26 cellular contexts compared by ENCODE assay signal in genomic region chr11:116182356-116182966, GRCh38.
"Had no signal": no experiment of that assay in that cellular context is flagged by ENCODE, and none has a peak within 500 bp of the region (broad histone marks: within the 10 kb centered on the region; RNA-seq: fewer than 3 reads in every experiment).

No MANE protein-coding gene starts in this region.

- H3K27ac Mint-ChIP-seq: natural killer cell; stimulated activated effector memory CD8-positive, alpha-beta T cell treated with anti-CD3 and anti-CD28 coated beads, Interleukin-12 subunit alpha, Interleukin-12 subunit beta, amount 100 ng/mL, for 72 hours; stimulated activated naive B cell treated with anti-CD40 and anti-IgM and Interleukin-4, amounts not matched to agents 10 μg/mL and 1 μg/mL and 100 μg/mL, for 72 hours; stimulated activated naive CD8-positive, alpha-beta T cell treated with anti-CD3 and anti-CD28 coated beads, Interleukin-15, Interleukin-2, amounts not matched to agents 100 ng/mL and 50 ng/mL, for 24 hours had no signal

- H3K27ac ChIP-seq: neutrophil, pancreas, prostate gland, right atrium auricular region, right lobe of liver, sigmoid colon, thoracic aorta, thyroid gland, tibial nerve, upper lobe of left lung, vagina had no signal

- H3K9me3 ChIP-seq: neutrophil, pancreas, prostate gland, right atrium auricular region, right lobe of liver, sigmoid colon, stomach, thoracic aorta, thyroid gland, tibial nerve, upper lobe of left lung, vagina had no signal

- H3K9me3 Mint-ChIP-seq: natural killer cell; nephron; neural crest cell; stimulated activated effector memory CD8-positive, alpha-beta T cell treated with anti-CD3 and anti-CD28 coated beads, Interleukin-12 subunit alpha, Interleukin-12 subunit beta, amount 100 ng/mL, for 72 hours; stimulated activated naive CD8-positive, alpha-beta T cell treated with anti-CD3 and anti-CD28 coated beads, Interleukin-15, Interleukin-2, amounts not matched to agents 100 ng/mL and 50 ng/mL, for 24 hours had no signal

- FAIRE-seq: pancreas, small intestine, urothelium cell line had no signal

- H3K27me3 ChIP-seq: neutrophil, pancreas, right atrium auricular region, right lobe of liver, sigmoid colon, thyroid gland, tibial nerve, upper lobe of left lung, vagina had no signal

- H3K4me1 Mint-ChIP-seq: natural killer cell; stimulated activated effector memory CD8-positive, alpha-beta T cell treated with anti-CD3 and anti-CD28 coated beads, Interleukin-12 subunit alpha, Interleukin-12 subunit beta, amount 100 ng/mL, for 72 hours; stimulated activated naive B cell treated with anti-CD40 and anti-IgM and Interleukin-4, amounts not matched to agents 10 μg/mL and 1 μg/mL and 100 μg/mL, for 72 hours had no signal

- H3K36me3 ChIP-seq: neutrophil, pancreas, prostate gland, right atrium auricular region, right lobe of liver, sigmoid colon, stomach, thoracic aorta, thyroid gland, tibial nerve, upper lobe of left lung, vagina had no signal

- H3K36me3 Mint-ChIP-seq: natural killer cell; stimulated activated effector memory CD8-positive, alpha-beta T cell treated with anti-CD3 and anti-CD28 coated beads, Interleukin-12 subunit alpha, Interleukin-12 subunit beta, amount 100 ng/mL, for 72 hours; stimulated activated naive B cell treated with anti-CD40 and anti-IgM and Interleukin-4, amounts not matched to agents 10 μg/mL and 1 μg/mL and 100 μg/mL, for 72 hours had no signal

- H3K4me1 ChIP-seq: pancreas, prostate gland, right lobe of liver, thyroid gland, upper lobe of left lung had no signal

- DNase-seq: natural killer cell; pancreas; retina; right lobe of liver; sigmoid colon; small intestine; stimulated activated CD4-positive, alpha-beta T cell treated with anti-CD3 and anti-CD28 coated beads, Interleukin-15, amount 100 ng/mL, for 24 hours; stimulated activated CD4-positive, alpha-beta T cell treated with anti-CD3 and anti-CD28 coated beads, Interleukin-2, amount 100 ng/mL, for 24 hours; stimulated activated CD4-positive, alpha-beta T cell treated with anti-CD3 and anti-CD28 coated beads, Interleukin-2, amount 100 ng/mL, for 48 hours; stimulated activated CD4-positive, alpha-beta T cell treated with anti-CD3 and anti-CD28 coated beads, Interleukin-4, amount 100 ng/mL, for 24 hours; stimulated activated naive B cell treated with anti-CD40 and anti-IgM and Interleukin-4, amounts not matched to agents 10 μg/mL and 1 μg/mL and 100 μg/mL, for 72 hours; stimulated activated naive CD4-positive, alpha-beta T cell treated with Interleukin-2 at 50 U/mL for 16 hours; stomach; thyroid gland; upper lobe of left lung had no signal

- H3K4me3 ChIP-seq: pancreas, prostate gland, right atrium auricular region, right lobe of liver, sigmoid colon, stomach, thoracic aorta, thyroid gland, tibial nerve, upper lobe of left lung, vagina had no signal

- H3K4me3 Mint-ChIP-seq: natural killer cell; nephron; neural crest cell; stimulated activated effector memory CD8-positive, alpha-beta T cell treated with anti-CD3 and anti-CD28 coated beads, Interleukin-12 subunit alpha, Interleukin-12 subunit beta, amount 100 ng/mL, for 72 hours; stimulated activated naive B cell treated with anti-CD40 and anti-IgM and Interleukin-4, amounts not matched to agents 10 μg/mL and 1 μg/mL and 100 μg/mL, for 72 hours; stimulated activated naive CD8-positive, alpha-beta T cell treated with anti-CD3 and anti-CD28 coated beads, Interleukin-15, Interleukin-2, amounts not matched to agents 100 ng/mL and 50 ng/mL, for 24 hours had no signal
